In the genomic region with DNA sequence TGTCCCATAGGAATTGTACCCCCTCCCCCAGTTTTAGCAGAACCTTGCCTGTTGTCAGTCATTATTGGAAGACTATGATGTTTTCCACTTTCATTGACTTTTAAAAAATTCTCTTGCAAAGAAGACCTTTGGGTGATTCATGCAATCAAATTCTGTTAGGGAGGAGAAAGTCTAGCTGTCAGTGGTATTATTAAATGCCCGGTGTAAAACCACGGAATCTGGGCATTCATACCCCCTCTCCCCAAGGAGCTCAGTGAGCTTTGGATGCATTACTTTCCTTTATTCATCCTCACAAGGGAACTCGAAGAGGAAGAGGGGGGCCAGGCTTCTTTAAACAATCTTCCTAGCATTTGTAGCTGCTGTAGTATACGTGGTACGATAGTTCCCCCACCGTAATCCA, we compare ENCODE assay signal across 1 cellular context.
TF ChIP-seq lines count a peak whose summit lies in the region.

No MANE protein-coding gene starts in this region.

TF ChIP-seq in H1, 55 proteins besides CTCF, POLR2A, EP300 and RAD21:
- TF ChIP-seq, protein P1, sequence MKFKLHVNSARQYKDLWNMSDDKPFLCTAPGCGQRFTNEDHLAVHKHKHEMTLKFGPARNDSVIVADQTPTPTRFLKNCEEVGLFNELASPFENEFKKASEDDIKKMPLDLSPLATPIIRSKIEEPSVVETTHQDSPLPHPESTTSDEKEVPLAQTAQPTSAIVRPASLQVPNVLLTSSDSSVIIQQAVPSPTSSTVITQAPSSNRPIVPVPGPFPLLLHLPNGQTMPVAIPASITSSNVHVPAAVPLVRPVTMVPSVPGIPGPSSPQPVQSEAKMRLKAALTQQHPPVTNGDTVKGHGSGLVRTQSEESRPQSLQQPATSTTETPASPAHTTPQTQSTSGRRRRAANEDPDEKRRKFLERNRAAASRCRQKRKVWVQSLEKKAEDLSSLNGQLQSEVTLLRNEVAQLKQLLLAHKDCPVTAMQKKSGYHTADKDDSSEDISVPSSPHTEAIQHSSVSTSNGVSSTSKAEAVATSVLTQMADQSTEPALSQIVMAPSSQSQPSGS (IDR thresholded peaks at IDR 0.05; ENCODE audit: low read length): no peak
- TF ChIP-seq GABPA (IDR thresholded peaks at IDR 0.05; ENCODE audit: borderline replicate concordance, insufficient read depth, low read length) (no peak), TAF1 (IDR thresholded peaks at IDR 0.05; ENCODE audit: low read depth, low read length) (no peak), HDAC6 (IDR thresholded peaks at IDR 0.05; ENCODE audit: low read depth, low read length) (no peak), RXRA (IDR thresholded peaks at IDR 0.05; ENCODE audit: insufficient read depth, low read depth, low read length) (no peak), TCF12 (IDR thresholded peaks at IDR 0.05; ENCODE audit: low read depth, low read length) (no peak)
- TF ChIP-seq, protein P2, sequence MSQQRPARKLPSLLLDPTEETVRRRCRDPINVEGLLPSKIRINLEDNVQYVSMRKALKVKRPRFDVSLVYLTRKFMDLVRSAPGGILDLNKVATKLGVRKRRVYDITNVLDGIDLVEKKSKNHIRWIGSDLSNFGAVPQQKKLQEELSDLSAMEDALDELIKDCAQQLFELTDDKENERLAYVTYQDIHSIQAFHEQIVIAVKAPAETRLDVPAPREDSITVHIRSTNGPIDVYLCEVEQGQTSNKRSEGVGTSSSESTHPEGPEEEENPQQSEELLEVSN (IDR thresholded peaks at IDR 0.05): no peak
